1 cellular context compared by ENCODE assay signal in genomic region chr6:12538881-12539357, GRCh38.
TF ChIP-seq lines count a peak whose summit lies in the region.

No MANE protein-coding gene starts in this region.

TF ChIP-seq in IMR-90, 13 proteins besides CTCF, POLR2A, EP300 and RAD21:
- TF ChIP-seq, protein P1, sequence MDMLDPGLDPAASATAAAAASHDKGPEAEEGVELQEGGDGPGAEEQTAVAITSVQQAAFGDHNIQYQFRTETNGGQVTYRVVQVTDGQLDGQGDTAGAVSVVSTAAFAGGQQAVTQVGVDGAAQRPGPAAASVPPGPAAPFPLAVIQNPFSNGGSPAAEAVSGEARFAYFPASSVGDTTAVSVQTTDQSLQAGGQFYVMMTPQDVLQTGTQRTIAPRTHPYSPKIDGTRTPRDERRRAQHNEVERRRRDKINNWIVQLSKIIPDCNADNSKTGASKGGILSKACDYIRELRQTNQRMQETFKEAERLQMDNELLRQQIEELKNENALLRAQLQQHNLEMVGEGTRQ (IDR thresholded peaks at IDR 0.05; ENCODE audit: low read depth, low read length), result no peak
- TF ChIP-seq MAFK (IDR thresholded peaks at IDR 0.05; ENCODE audit: low read depth, low read length), result no peak
- TF ChIP-seq NFE2L2 (IDR thresholded peaks at IDR 0.05; ENCODE audit: low read depth, low read length), result no peak
- TF ChIP-seq MAZ (IDR thresholded peaks at IDR 0.05; ENCODE audit: borderline replicate concordance, low read depth, low read length), result no peak
- no peak for TF ChIP-seq CHD1 (IDR thresholded peaks at IDR 0.05; ENCODE audit: low read depth, low read length)
- TF ChIP-seq RCOR1 (IDR thresholded peaks at IDR 0.05; ENCODE audit: insufficient replicate concordance, low read length), result no peak
